In genomic region chr4:123120473-123120872, GRCh38 we compare ENCODE assay signal across 21 cellular contexts.
DNase-seq lines count a peak whose midpoint lies in the region; ATAC-seq, FAIRE-seq and TF ChIP-seq lines count a peak whose summit lies in the region.
"Had no signal": no experiment of that assay in that cellular context is flagged by ENCODE, and none has a peak within 500 bp of the region (broad histone marks: within the 10 kb centered on the region; RNA-seq: fewer than 3 reads in every experiment).

No MANE protein-coding gene starts in this region.

- H3K9ac ChIP-seq in endothelial cell of umbilical vein (replicated peaks; ENCODE audit: extremely low read depth, insufficient read depth, low read length), result peak overlapping the region; percentile 31

- peak; percentile 88 for ATAC-seq in Panc1
- ATAC-seq in GM21723 (IDR thresholded peaks at IDR 0.05; ENCODE audit: unreplicated experiment), result no peak
- no peak for ATAC-seq in activated naive CD4-positive, alpha-beta T cell treated with anti-CD3 and anti-CD28 coated beads, Interleukin-2, amount 50 U/mL, for 72 hours
- ATAC-seq: activated CD8-positive, alpha-beta T cell treated with anti-CD3 and anti-CD28 coated beads, Interleukin-2, amount 10 ng/mL, durations not matched to agents 7 days and 5 days; GM12878; left lobe of liver; right cardiac atrium had no signal

- dilution Hi-C loops in endothelial cell of umbilical vein (cut with MboI; ENCODE audit: extremely low pct_ligation_motif_present, low sequenced_read_pairs), result no loop called here

- no peak overlapping the region for H3K27ac Mint-ChIP-seq in activated naive CD4-positive, alpha-beta T cell treated with anti-CD3 and anti-CD28 coated beads, Interleukin-2, amount 50 U/mL, for 72 hours
- H3K27ac Mint-ChIP-seq: activated CD8-positive, alpha-beta T cell treated with anti-CD3 and anti-CD28 coated beads, Interleukin-2, amount 10 ng/mL, durations not matched to agents 7 days and 5 days; activated naive CD4-positive, alpha-beta T cell treated with anti-CD3 and anti-CD28 coated beads, Interleukin-2, amount 50 U/mL, for 24 hours; IgD-negative memory B cell had no signal

- peaks cover 0 to 6% of the 10 kb centered on the region in 2 donors for H3K36me3 Mint-ChIP-seq in activated naive CD4-positive, alpha-beta T cell treated with anti-CD3 and anti-CD28 coated beads, Interleukin-2, amount 50 U/mL, for 72 hours

- H2AFZ ChIP-seq in endothelial cell of umbilical vein (ENCODE audit: low read depth, low read length), result no peak overlapping the region
- no peak overlapping the region for H2AFZ ChIP-seq in osteoblast (ENCODE audit: low read length)

- peaks cover 33% of the 10 kb centered on the region for H3K4me1 ChIP-seq in Panc1 (ENCODE audit: control insufficient read depth, insufficient read depth, low read length)
- peaks cover 24% of the 10 kb centered on the region for H3K4me1 ChIP-seq in endothelial cell of umbilical vein (ENCODE audit: control insufficient read depth, extremely low read depth, insufficient read depth, low read length)
- H3K4me1 ChIP-seq in osteoblast (ENCODE audit: insufficient read depth, low read length), result peaks cover 5% of the 10 kb centered on the region
- H3K4me1 ChIP-seq: uterus had no signal

- no peak overlapping the region for H3K4me2 ChIP-seq in endothelial cell of umbilical vein (ENCODE audit: insufficient read depth, low read length)
- H3K4me2 ChIP-seq in osteoblast (ENCODE audit: insufficient read depth, low read length), result no peak overlapping the region

- H3K36me3 ChIP-seq in Panc1 (ENCODE audit: control insufficient read depth, insufficient read depth, low read length), result no peaks in the 10 kb centered on the region
- H3K36me3 ChIP-seq in endothelial cell of umbilical vein (ENCODE audit: control insufficient read depth in 2 of 2, extremely low read depth in 1 of 2, insufficient read depth in 2 of 2, low read length in 2 of 2), result no peaks in the 10 kb centered on the region
- H3K36me3 ChIP-seq in osteoblast (ENCODE audit: insufficient read depth, low read length), result no peaks in the 10 kb centered on the region
- H3K36me3 ChIP-seq: neutrophil, uterus had no signal

- H3K79me2 ChIP-seq in endothelial cell of umbilical vein (ENCODE audit: control insufficient read depth, insufficient read depth, low read length) (no peaks in the 10 kb centered on the region), osteoblast (ENCODE audit: insufficient read depth, low read length) (no peaks in the 10 kb centered on the region)

- H4K20me1 ChIP-seq in endothelial cell of umbilical vein (replicated peaks; ENCODE audit: control insufficient read depth, extremely low read depth, insufficient read depth, low read length) (no peaks in the 10 kb centered on the region), osteoblast (ENCODE audit: insufficient read depth, low read length) (no peaks in the 10 kb centered on the region)

- H3K27me3 ChIP-seq in Panc1 (ENCODE audit: control insufficient read depth, insufficient read depth, low read length) (no peaks in the 10 kb centered on the region), endothelial cell of umbilical vein (ENCODE audit: control insufficient read depth in 2 of 2, insufficient read depth in 2 of 2, low read length in 2 of 2) (no peaks in the 10 kb centered on the region), osteoblast (ENCODE audit: insufficient read depth, low read length) (no peaks in the 10 kb centered on the region)
- H3K27me3 ChIP-seq: neutrophil, uterus had no signal

- TF ChIP-seq CTCF in Panc1 (IDR thresholded peaks at IDR 0.05), result no peak
- no peak for TF ChIP-seq CTCF in endothelial cell of umbilical vein (IDR thresholded peaks at IDR 0.05; ENCODE audit: extremely low read depth in 1 of 2, insufficient read depth in 1 of 2, low read depth in 1 of 2, low read length in 2 of 2)
- TF ChIP-seq CTCF in osteoblast (IDR thresholded peaks at IDR 0.05; ENCODE audit: extremely low read depth, low read depth, low read length), result no peak

- BruUV-seq in Panc1 (replicated peaks; lab: Mats Ljungman, UMichigan) (no TSS peak), endothelial cell of umbilical vein (replicated peaks; lab: Mats Ljungman, UMichigan) (no TSS peak)

- H3K9me3 ChIP-seq in Panc1 (ENCODE audit: control insufficient read depth, insufficient read depth, low read depth, low read length) (no peaks in the 10 kb centered on the region), endothelial cell of umbilical vein (replicated peaks; ENCODE audit: control insufficient read depth, insufficient read depth, low read length) (no peaks in the 10 kb centered on the region), osteoblast (ENCODE audit: low read depth, low read length) (no peaks in the 10 kb centered on the region)
- H3K9me3 ChIP-seq: mucosa of descending colon, neutrophil, uterus had no signal

- H3K27ac ChIP-seq in Panc1 (ENCODE audit: low read length) (peak overlapping the region; percentile 90), endothelial cell of umbilical vein (ENCODE audit: insufficient read depth, low read depth, low read length) (peak overlapping the region; percentile 41), osteoblast (ENCODE audit: low read depth, low read length) (no peak overlapping the region)
- H3K27ac ChIP-seq: neutrophil, uterus had no signal

- in situ Hi-C loops in Panc1 (cut with HindIII; ENCODE audit: low pct_unique_long_range_greater_than_20kb, low sequenced_read_pairs), result no loop called here

- TF ChIP-seq POLR2A in endothelial cell of umbilical vein (IDR thresholded peaks at IDR 0.05; ENCODE audit: low read depth, low read length), result no peak

- no peak for FAIRE-seq in endothelial cell of umbilical vein (lab: Jason Lieb, UNC)
- FAIRE-seq: GM12878 had no signal

- DNase-seq in ELR (ENCODE audit: low read depth) (peak; percentile 95), Panc1 (ENCODE audit: low read depth, low spot score) (peak; percentile 76), endothelial cell of umbilical vein (ENCODE audit: low read depth, low spot score) (no peak), osteoblast (ENCODE audit: insufficient read length, low spot score, missing footprints) (peak; percentile 8), NCI-H345 treated with DMSO at 0.1 percent for 48 hours (lab: John Stamatoyannopoulos, UW; ENCODE audit: unreplicated experiment) (no peak), medulla oblongata (ENCODE audit: extremely low spot score) (no peak)
- DNase-seq in activated naive CD4-positive, alpha-beta T cell treated with anti-CD3 and anti-CD28 coated beads, Interleukin-2, amount 50 U/mL, for 72 hours (ENCODE audit: low spot score in 2 of 2), result no peak
- DNase-seq: activated CD8-positive, alpha-beta T cell treated with anti-CD3 and anti-CD28 coated beads, Interleukin-2, amount 10 ng/mL, durations not matched to agents 7 days and 5 days; activated T-cell treated with anti-CD3 and anti-CD28 coated beads, Interleukin-2, amount 50 U/mL, for 48 hours; COR-L47; mucosa of descending colon; NCI-H2107; NCI-H748 treated with DMSO at 0.1 percent for 48 hours; right cardiac atrium; uterus had no signal

- H3K9me1 ChIP-seq in endothelial cell of umbilical vein (replicated peaks; ENCODE audit: control insufficient read depth, extremely low read depth, insufficient read depth, low read length), result no peaks in the 10 kb centered on the region

- H3K4me3 ChIP-seq in Panc1 (ENCODE audit: low read depth in 2 of 2, low read length in 2 of 2) (no peak overlapping the region), endothelial cell of umbilical vein (replicated peaks in 1 of 3; ENCODE audit: insufficient read depth in 1 of 3, low read depth in 1 of 3, low read length in 3 of 3) (no peak overlapping the region), osteoblast (ENCODE audit: insufficient read depth, low read length) (no peak overlapping the region)
- H3K4me3 ChIP-seq: GM12878, mucosa of descending colon, uterus had no signal

- CTCF ChIA-PET in Panc1 (lab: Charles Lee) (interaction anchor here (0.7 kb wide), 1 partner anchor 16 kb away, joined by 5 read pairs; no protein-coding TSS in a partner anchor), endothelial cell of umbilical vein (lab: Charles Lee) (interaction anchor here (0.7 to 1.2 kb wide), 2 partner anchors 18 to 444 kb away, joined by 3 read pairs; no protein-coding TSS in a partner anchor)

- POLR2A ChIA-PET in Panc1 (lab: Charles Lee) (interaction anchor here (0.6 kb wide), 1 partner anchor 217 kb away, joined by 7 read pairs; no protein-coding TSS in a partner anchor), endothelial cell of umbilical vein (lab: Charles Lee) (no interaction called here)

- no peaks in the 10 kb centered on the region for H3K9me3 Mint-ChIP-seq in activated naive CD4-positive, alpha-beta T cell treated with anti-CD3 and anti-CD28 coated beads, Interleukin-2, amount 50 U/mL, for 72 hours
- H3K9me3 Mint-ChIP-seq: activated naive CD4-positive, alpha-beta T cell treated with anti-CD3 and anti-CD28 coated beads, Interleukin-2, amount 50 U/mL, for 24 hours; IgD-negative memory B cell had no signal

- intact Hi-C loops in Panc1 (cut with micrococcal nuclease; ENCODE audit: unreplicated experiment), result loop anchor here (5.0 kb wide), 1 partner anchor 277 kb away; the partner anchor contains the start of gene SPRY1
- intact Hi-C loops in endothelial cell of umbilical vein (cut with micrococcal nuclease), result loop anchor here (10.0 kb wide), 1 partner anchor 654 kb away; no protein-coding TSS in a partner anchor

TF ChIP-seq in endothelial cell of umbilical vein, 7 proteins besides CTCF, POLR2A, EP300 and RAD21:
- no peak for TF ChIP-seq POLR2AphosphoS5 (IDR thresholded peaks at IDR 0.05; ENCODE audit: insufficient read depth, low read depth, low read length)
- TF ChIP-seq GATA2 (IDR thresholded peaks at IDR 0.05; ENCODE audit: insufficient read depth, insufficient read length, low read depth, low read length), result no peak
- no peak for TF ChIP-seq FOS (IDR thresholded peaks at IDR 0.05; ENCODE audit: borderline replicate concordance, insufficient read depth, low read length)
- no peak for TF ChIP-seq EZH2 (IDR thresholded peaks at IDR 0.05; ENCODE audit: borderline replicate concordance, low read depth, low read length, severe bottlenecking)
- no peak for TF ChIP-seq JUN (IDR thresholded peaks at IDR 0.05; ENCODE audit: borderline replicate concordance, insufficient read depth, insufficient read length, low read depth)
- TF ChIP-seq MYC (IDR thresholded peaks at IDR 0.05; ENCODE audit: low read depth, low read length), result no peak
- TF ChIP-seq MAX (IDR thresholded peaks at IDR 0.05; ENCODE audit: insufficient read depth, insufficient read length), result no peak
TF ChIP-seq in endothelial cell of umbilical vein: peak in this region for 0.

Comparison
In these comparisons a context has a peak if more than half of its experiments do, and no peak if none do; other contexts are left out.
1. DNase-seq: peak in ELR (single experiment), Panc1 (single experiment) and osteoblast (single experiment); none in endothelial cell of umbilical vein (single experiment), NCI-H345 treated with DMSO at 0.1 percent for 48 hours (single experiment), medulla oblongata (single experiment) and activated naive CD4-positive, alpha-beta T cell treated with anti-CD3 and anti-CD28 coated beads, Interleukin-2, amount 50 U/mL, for 72 hours (0 of 2).